8 cellular contexts compared by ENCODE assay signal in the genomic region with DNA sequence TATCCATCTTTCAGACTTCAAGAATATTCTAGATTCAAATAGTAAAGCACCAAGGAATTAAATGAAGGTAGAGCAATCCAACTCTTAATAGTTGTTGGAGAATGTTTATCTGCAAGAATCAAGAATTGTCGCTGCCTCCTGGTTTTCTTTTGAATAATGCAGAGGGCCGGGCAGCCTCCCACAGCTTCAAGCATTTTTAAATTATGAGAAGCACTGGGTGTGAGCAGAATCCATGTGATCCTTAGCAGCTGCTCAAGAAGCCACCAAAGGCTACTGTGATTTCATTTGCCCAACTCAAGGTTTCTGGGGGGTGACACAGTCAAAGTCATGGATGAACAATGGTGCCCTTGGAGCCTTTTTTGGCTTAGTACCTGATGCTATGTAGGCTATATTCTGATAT.
A peak's percentile ranks its signal among the peaks of the same experiment; 100 is the strongest.
DNase-seq lines count a peak whose midpoint lies in the region; ATAC-seq and TF ChIP-seq lines count a peak whose summit lies in the region.
"Not testable (repeated sequence)": the region's sequence is repeated elsewhere in the genome, so short reads cannot be mapped to it uniquely, and the experiment has no call there.

No MANE protein-coding gene starts in this region.

- peak overlapping the region; percentile 82; the same call in 1 of the 2 replicates for H4K91ac ChIP-seq in IMR-90 (ENCODE audit: insufficient read depth, low read depth, low read length)

- not testable (repeated sequence) for TF ChIP-seq CTCF in Caco-2 (IDR thresholded peaks at IDR 0.05; ENCODE audit: insufficient read depth in 1 of 2, low read depth in 1 of 2, low read length in 1 of 2, severe bottlenecking in 1 of 2, unreplicated experiment in 1 of 2); IMR-90 (conservative IDR thresholded peaks at IDR 0.05; ENCODE audit: low read depth, low read length); breast epithelium (IDR thresholded peaks at IDR 0.05); fibroblast of pulmonary artery (IDR thresholded peaks at IDR 0.05; ENCODE audit: low read length, missing control alignments); left lung (IDR thresholded peaks at IDR 0.05); tibial artery (IDR thresholded peaks at IDR 0.05)

- peak overlapping the region; percentile 95 for H3K4ac ChIP-seq in IMR-90 (ENCODE audit: low read depth, low read length)

- H3K14ac ChIP-seq in IMR-90 (replicated peaks; ENCODE audit: low read depth, low read length): peak overlapping the region; percentile 63; the same call in 1 of the 2 replicates

- H3K4me3 Mint-ChIP-seq in Caco-2 (ENCODE audit: unreplicated experiment): not testable (repeated sequence)

- peak overlapping the region; percentile 98 for H3K18ac ChIP-seq in IMR-90 (ENCODE audit: low read depth, low read length)

- H3K9ac ChIP-seq in IMR-90 (ENCODE audit: low read depth, low read length): peak overlapping the region; percentile 70

- dilution Hi-C loops in IMR-90 (cut with HindIII; ENCODE audit: low sequenced_read_pairs, unreplicated experiment): not testable (repeated sequence)

- CTCF ChIA-PET in Caco-2 (lab: Charles Lee); IMR-90 (lab: Yijun Ruan, JAX): not testable (repeated sequence)

- ATAC-seq in IMR-90 (ENCODE audit: low read depth): not testable (repeated sequence)
- peak; percentile 20 for ATAC-seq in left lung

- not testable (repeated sequence) for H3K79me1 ChIP-seq in IMR-90 (ENCODE audit: low read depth in 1 of 2, low read length in 2 of 2)

- peak overlapping the region; percentile 96; the same call in 1 of the 2 replicates for H2BK20ac ChIP-seq in IMR-90 (ENCODE audit: low read depth, low read length)

- H3K9me3 Mint-ChIP-seq in Caco-2 (ENCODE audit: unreplicated experiment): not testable (repeated sequence)

- H3K36me3 ChIP-seq in Caco-2 (ENCODE audit: control insufficient read depth, insufficient read depth, low read length); IMR-90 (ENCODE audit: control insufficient read depth, insufficient read depth, low read length); breast epithelium; left lung; tibial artery: not testable (repeated sequence)

- peak overlapping the region; percentile 100 for H3K27ac ChIP-seq in IMR-90 (ENCODE audit: insufficient read depth, low read length)
- peak overlapping the region; percentile 63 to 79 for H3K27ac ChIP-seq in breast epithelium
- peak overlapping the region; percentile 48 to 58 for H3K27ac ChIP-seq in left lung
- H3K27ac ChIP-seq in tibial artery: peak overlapping the region; percentile 28 to 61

- H3K56ac ChIP-seq in IMR-90 (ENCODE audit: extremely low read depth, insufficient read depth, low read length): peak overlapping the region; percentile 13; the same call in 1 of the 2 replicates

- not testable (repeated sequence) for H2AK9ac ChIP-seq in IMR-90 (replicated peaks; ENCODE audit: low read depth, low read length, poor library complexity)

- H2BK15ac ChIP-seq in IMR-90 (ENCODE audit: low read depth, low read length): peak overlapping the region; percentile 94; the same call in 1 of the 3 replicates

- peak overlapping the region; percentile 89; the same call in 1 of the 2 replicates for H3K23ac ChIP-seq in IMR-90 (ENCODE audit: low read depth, low read length)

- H3K4me1 Mint-ChIP-seq in Caco-2 (ENCODE audit: low read depth, unreplicated experiment): not testable (repeated sequence)

- POLR2A ChIA-PET in Caco-2 (lab: Charles Lee); IMR-90 (lab: Charles Lee; ENCODE audit: unreplicated experiment): not testable (repeated sequence)

- peak overlapping the region; percentile 94 for H2BK5ac ChIP-seq in IMR-90 (ENCODE audit: low read depth, low read length, poor library complexity, severe bottlenecking)

- not testable (repeated sequence) for H3K9me3 ChIP-seq in Caco-2; IMR-90 (ENCODE audit: control insufficient read depth, insufficient read depth, low read length); breast epithelium; left lung; tibial artery

- intact Hi-C loops in Caco-2 (cut with micrococcal nuclease; ENCODE audit: unreplicated experiment); breast epithelium (cut with DNase I; ENCODE audit: low total_unique reads); left lung (cut with DNase I); posterior vena cava (cut with DNase I); tibial artery (cut with DNase I; ENCODE audit: low total_unique reads): not testable (repeated sequence)
- intact Hi-C loops in IMR-90 (cut with micrococcal nuclease): loop anchor here (10.0 kb wide), 1 partner anchor 169 kb away; no protein-coding TSS in a partner anchor

- not testable (repeated sequence) for H2AFZ ChIP-seq in IMR-90 (replicated peaks; ENCODE audit: low read length, poor library complexity)

- H4K5ac ChIP-seq in IMR-90 (ENCODE audit: low read depth, low read length): peak overlapping the region; percentile 99

- H3K4me2 ChIP-seq in IMR-90 (ENCODE audit: low read depth, low read length): 0 out of 2 replicates have a peak overlapping the region, but pooled peaks have one; percentile 28

- not testable (repeated sequence) for H3K4me1 ChIP-seq in Caco-2, breast epithelium
- H3K4me1 ChIP-seq in IMR-90 (ENCODE audit: control insufficient read depth, insufficient read depth, low read length): peaks cover 19% of the 10 kb centered on the region
- H3K4me1 ChIP-seq in left lung: peaks cover 5 to 12% of the 10 kb centered on the region in 2 donors
- peaks cover 0 to 27% (median 1%) of the 10 kb centered on the region in 4 donors for H3K4me1 ChIP-seq in tibial artery

- not testable (repeated sequence) for TF ChIP-seq RAD21 in IMR-90 (IDR thresholded peaks at IDR 0.05; ENCODE audit: low read length)

- H2AK5ac ChIP-seq in IMR-90 (ENCODE audit: low read depth, low read length): peak overlapping the region; percentile 92

- H3K36me3 Mint-ChIP-seq in Caco-2 (ENCODE audit: insufficient read depth, unreplicated experiment): not testable (repeated sequence)

- in situ Hi-C loops in IMR-90 (cut with MboI; ENCODE audit: low sequenced_read_pairs): loop anchor here (25.0 kb wide), 1 partner anchor 167 kb away; no protein-coding TSS in a partner anchor
- in situ Hi-C loops in SK-MEL-5 (cut with HindIII; ENCODE audit: low pct_unique_long_range_greater_than_20kb, low sequenced_read_pairs): not testable (repeated sequence)

- DNase-seq in Caco-2; breast epithelium (ENCODE audit: low spot score in 2 of 2); left lung; tibial artery: not testable (repeated sequence)
- DNase-seq in IMR-90: peak; percentile 50
- peak; percentile 28 for DNase-seq in SK-MEL-5 (ENCODE audit: low read depth, low spot score)
- peak; percentile 42 for DNase-seq in fibroblast of pulmonary artery (ENCODE audit: low read depth)
- DNase-seq in posterior vena cava (ENCODE audit: low spot score): peak; percentile 80

- H3K4me3 ChIP-seq in Caco-2 (ENCODE audit: low read depth, low read length); IMR-90 (ENCODE audit: insufficient read depth, low read depth, low read length); breast epithelium; fibroblast of pulmonary artery (replicated peaks; ENCODE audit: low read depth, low read length); left lung; tibial artery: not testable (repeated sequence)

- no CpG with 5 or more reads among the region's 2 CpGs for WGBS in IMR-90 (ENCODE audit: extremely low coverage in 2 of 2, insufficient read length in 1 of 2), 2 experiments

- H3K27ac Mint-ChIP-seq in Caco-2 (ENCODE audit: unreplicated experiment): peak overlapping the region; percentile 57

- TF ChIP-seq POLR2A in IMR-90 (IDR thresholded peaks at IDR 0.05; ENCODE audit: low read depth, low read length); breast epithelium (IDR thresholded peaks at IDR 0.05): not testable (repeated sequence)

- H4K20me1 ChIP-seq in IMR-90 (ENCODE audit: insufficient read depth, low read length): not testable (repeated sequence)

- H4K8ac ChIP-seq in IMR-90 (ENCODE audit: low read depth in 2 of 2, low read length in 2 of 2): peak overlapping the region; percentile 29 to 96; a peak in 3 of 4 replicates

- not testable (repeated sequence) for H3K27me3 ChIP-seq in Caco-2 (replicated peaks; ENCODE audit: control insufficient read depth, insufficient read depth, low read length); IMR-90 (ENCODE audit: control insufficient read depth, insufficient read depth, low read length); breast epithelium; left lung; tibial artery

- peak overlapping the region; percentile 94 for H2BK120ac ChIP-seq in IMR-90 (ENCODE audit: low read depth, low read length)

- TSS peak; percentile 72 for BruUV-seq in Caco-2 (replicated peaks; lab: Mats Ljungman, UMichigan)
- not testable (repeated sequence) for BruUV-seq in IMR-90 (replicated peaks; lab: Mats Ljungman, UMichigan)

- not testable (repeated sequence) for H3K9me1 ChIP-seq in IMR-90 (ENCODE audit: insufficient read depth, low read length)

- H3K27me3 Mint-ChIP-seq in Caco-2 (ENCODE audit: insufficient read depth, unreplicated experiment): not testable (repeated sequence)

Comparison
In these comparisons a context has a peak if more than half of its experiments do, and no peak if none do; other contexts are left out.
1. H3K27ac ChIP-seq: peak in every context shown above with its lines; median percentile 100 in IMR-90; 71 in breast epithelium; 53 in left lung; 44 in tibial artery.